15 cellular contexts compared by ENCODE assay signal in the genomic region with DNA sequence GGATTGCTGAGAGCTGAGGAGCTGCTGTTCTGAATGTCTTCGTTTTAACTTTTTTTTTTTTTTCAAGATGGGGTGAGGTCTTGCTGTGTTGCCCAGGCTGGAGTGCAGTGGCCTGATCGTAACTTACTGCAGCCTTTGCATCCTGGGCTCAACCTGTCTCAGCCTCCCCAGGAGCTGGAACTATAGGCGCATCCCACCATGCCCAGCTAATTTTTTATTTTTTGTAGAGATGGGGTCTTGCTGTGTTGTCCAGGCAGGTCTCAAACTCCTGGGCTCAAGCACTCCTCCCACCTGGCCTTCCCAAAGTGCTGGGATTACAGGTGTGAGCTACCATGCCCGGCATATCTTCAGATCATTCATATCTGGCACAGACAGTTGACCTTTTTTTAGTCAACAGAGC. TPM values are rescaled to one million over a fixed set of nuclear protein-coding genes. Genes with fewer than 3 reads are reported as not detected.
A peak's percentile ranks its signal among the peaks of the same experiment; 100 is the strongest.
DNase-seq lines count a peak whose midpoint lies in the region; ATAC-seq and TF ChIP-seq lines count a peak whose summit lies in the region.
"Had no signal": no experiment of that assay in that cellular context is flagged by ENCODE, and none has a peak within 500 bp of the region (broad histone marks: within the 10 kb centered on the region; RNA-seq: fewer than 3 reads in every experiment).

No MANE protein-coding gene starts in this region.

- H3K36me3 ChIP-seq in PC-3 (ENCODE audit: low read depth, low read length): peaks cover 5% of the 10 kb centered on the region; the same call in 1 of the 2 replicates
- H3K36me3 ChIP-seq in mammary epithelial cell (ENCODE audit: insufficient read depth, low read length): no peaks in the 10 kb centered on the region
- H3K36me3 ChIP-seq in OCI-LY7 (ENCODE audit: insufficient read depth, low read length): no peaks in the 10 kb centered on the region

- CTCF ChIA-PET in PC-3 (lab: Charles Lee): interaction anchor here (0.5 kb wide), 1 partner anchor 9 kb away, joined by 5 read pairs; no protein-coding TSS in a partner anchor
- CTCF ChIA-PET in mammary epithelial cell (lab: Charles Lee; ENCODE audit: low non-redundant PET): interaction anchor here (0.7 kb wide), 1 partner anchor 38 kb away, joined by 7 read pairs; no protein-coding TSS in a partner anchor
- CTCF ChIA-PET in OCI-LY7 (lab: Charles Lee; ENCODE audit: unreplicated experiment): no interaction called here

- H3K9ac ChIP-seq in PC-3 (ENCODE audit: low read length) (peak overlapping the region; percentile 41), mammary epithelial cell (ENCODE audit: insufficient read depth, low read length) (peak overlapping the region; percentile 58)

- H3K4me1 ChIP-seq in PC-3 (ENCODE audit: insufficient read depth, low read length) (peaks cover 91% of the 10 kb centered on the region), mammary epithelial cell (ENCODE audit: insufficient read depth, low read length) (peaks cover 70% of the 10 kb centered on the region), OCI-LY7 (ENCODE audit: insufficient read depth, low read length, poor library complexity, severe bottlenecking) (no peaks in the 10 kb centered on the region)

- POLR2A ChIA-PET in PC-3 (lab: Charles Lee; ENCODE audit: unreplicated experiment): interaction anchor here (0.6 to 1.4 kb wide), 2 partner anchors 11 to 44 kb away, joined by 5 to 6 read pairs; no protein-coding TSS in a partner anchor
- POLR2A ChIA-PET in OCI-LY7 (lab: Charles Lee): interaction anchor here (0.9 to 1.5 kb wide), 4 partner anchors 9 to 21 kb away, joined by 3 to 4 read pairs (median 4); no protein-coding TSS in a partner anchor

- peaks cover 95% of the 10 kb centered on the region for H3K79me2 ChIP-seq in PC-3 (ENCODE audit: low read length)
- H3K79me2 ChIP-seq in mammary epithelial cell (ENCODE audit: insufficient read depth, low read length): peaks cover 94% of the 10 kb centered on the region
- H3K79me2 ChIP-seq in OCI-LY7 (ENCODE audit: insufficient read depth, low read depth, low read length): 0 out of 2 replicates have a peak, but pooled peaks cover 6% of the 10 kb centered on the region

- H3K27me3 ChIP-seq in PC-3 (ENCODE audit: low read length) (no peaks in the 10 kb centered on the region), mammary epithelial cell (ENCODE audit: insufficient read depth, low read length) (no peaks in the 10 kb centered on the region)

- H3K4me2 ChIP-seq in PC-3 (ENCODE audit: low read length) (peak overlapping the region; percentile 58), mammary epithelial cell (ENCODE audit: insufficient read depth, low read depth, low read length) (peak overlapping the region; percentile 74), OCI-LY7 (ENCODE audit: low read length) (no peak overlapping the region)

- BruUV-seq in PC-3 (replicated peaks; lab: Mats Ljungman, UMichigan): no TSS peak
- no TSS peak for BruUV-seq in mammary epithelial cell (replicated peaks; lab: Mats Ljungman, UMichigan)
- BruUV-seq in OCI-LY7 (replicated peaks; lab: Mats Ljungman, UMichigan): no TSS peak

- H3K36me3 Mint-ChIP-seq in memory B cell: peaks cover 6% of the 10 kb centered on the region

- H3K9me3 Mint-ChIP-seq in memory B cell: no peaks in the 10 kb centered on the region

- peaks cover 42% of the 10 kb centered on the region for H3K4me1 Mint-ChIP-seq in memory B cell

- peak overlapping the region; percentile 68 for H3K27ac Mint-ChIP-seq in memory B cell

- TF ChIP-seq CTCF in PC-3 (conservative IDR thresholded peaks at IDR 0.05; ENCODE audit: low read depth, low read length): no peak
- no peak for TF ChIP-seq CTCF in mammary epithelial cell (conservative IDR thresholded peaks at IDR 0.05 in 1 of 2, IDR thresholded peaks at IDR 0.05 in 1 of 2; ENCODE audit: extremely low read depth in 1 of 2, insufficient read depth in 1 of 2, low read depth in 1 of 2, low read length in 2 of 2)
- no peak for TF ChIP-seq CTCF in OCI-LY7 (conservative IDR thresholded peaks at IDR 0.05; ENCODE audit: low read length)

- H4K20me1 ChIP-seq in PC-3 (ENCODE audit: low read length) (no peaks in the 10 kb centered on the region), mammary epithelial cell (ENCODE audit: insufficient read depth, low read length) (no peaks in the 10 kb centered on the region), OCI-LY7 (ENCODE audit: insufficient read depth, low read length) (0 out of 2 replicates have a peak, but pooled peaks cover 5% of the 10 kb centered on the region)

- dilution Hi-C loops in mammary epithelial cell (cut with HindIII; ENCODE audit: low sequenced_read_pairs): loop anchor here (10.0 kb wide), 1 partner anchor 45 kb away; a partner anchor contains a TSS

- H3K9me2 ChIP-seq in PC-3 (replicated peaks; ENCODE audit: low read length): no peaks in the 10 kb centered on the region
- H3K9me2 ChIP-seq in OCI-LY7 (ENCODE audit: insufficient read depth, low read length): no peaks in the 10 kb centered on the region

- H3F3A ChIP-seq in PC-3 (ENCODE audit: low read length, unreplicated experiment): peaks cover 24% of the 10 kb centered on the region

- 66% methylated on average over 4 of the region's 4 CpGs for WGBS in mammary epithelial cell (ENCODE audit: low coverage, missing lambda C conversion rate)

- H3K4me3 Mint-ChIP-seq in memory B cell: peak overlapping the region; percentile 37

- peak overlapping the region; percentile 17; the same call in 1 of the 2 replicates for H3K4me3 ChIP-seq in PC-3 (ENCODE audit: low read length)
- H3K4me3 ChIP-seq in mammary epithelial cell (replicated peaks in 1 of 3; ENCODE audit: insufficient read depth in 1 of 3, low read depth in 2 of 3, low read length in 3 of 3): peak overlapping the region; percentile 11 to 24 (median 22)
- no peak overlapping the region for H3K4me3 ChIP-seq in OCI-LY7 (ENCODE audit: low read depth, low read length, poor library complexity, severe bottlenecking)
- H3K4me3 ChIP-seq: K562 had no signal

- ATAC-seq in PC-3: no peak
- no peak for ATAC-seq in memory B cell (ENCODE audit: low read depth)
- ATAC-seq in HG02759 (IDR thresholded peaks at IDR 0.05; ENCODE audit: unreplicated experiment): no peak
- ATAC-seq in HG03469 (IDR thresholded peaks at IDR 0.05; ENCODE audit: unreplicated experiment): no peak
- ATAC-seq: K562; stimulated activated naive CD8-positive, alpha-beta T cell treated with anti-CD3 and anti-CD28 coated beads, Interleukin-15, Interleukin-2, amounts not matched to agents 100 U/mL and 50 U/mL, for 24 hours had no signal

- DNase-seq in PC-3 (no peak), mammary epithelial cell (no peak), memory B cell (ENCODE audit: low spot score in 2 of 2) (no peak), NCI-H1092 treated with DMSO at 0.1 percent for 48 hours (lab: John Stamatoyannopoulos, UW) (no peak), OCI-LY7 (ENCODE audit: low spot score) (no peak)
- DNase-seq: activated CD4-positive, alpha-beta T cell treated with anti-CD3 and anti-CD28 coated beads for 1 hour; DMS 273 treated with DMSO at 0.1 percent for 48 hours; NCI-H1694 treated with DMSO at 0.1 percent for 48 hours; NCI-H774; nucleus accumbens; stimulated activated naive CD8-positive, alpha-beta T cell treated with anti-CD3 and anti-CD28 coated beads, Interleukin-15, Interleukin-2, amounts not matched to agents 100 U/mL and 50 U/mL, for 24 hours had no signal

- H3K27ac ChIP-seq in PC-3 (ENCODE audit: low read length): peak overlapping the region; percentile 94
- peak overlapping the region; percentile 97 for H3K27ac ChIP-seq in mammary epithelial cell (ENCODE audit: insufficient read depth, low read depth, low read length)
- peak overlapping the region; percentile 15 for H3K27ac ChIP-seq in temporal lobe (ENCODE audit: low read depth, low read length)
- no peak overlapping the region for H3K27ac ChIP-seq in OCI-LY7 (ENCODE audit: low read depth, low read length, poor library complexity, severe bottlenecking)

- H3K9me3 ChIP-seq in PC-3 (ENCODE audit: low read length) (no peaks in the 10 kb centered on the region), mammary epithelial cell (replicated peaks; ENCODE audit: insufficient read depth, low read length) (no peaks in the 10 kb centered on the region), OCI-LY7 (ENCODE audit: low read length) (no peaks in the 10 kb centered on the region)

- H2AFZ ChIP-seq in PC-3 (ENCODE audit: low read length) (no peak overlapping the region), mammary epithelial cell (ENCODE audit: low read depth, low read length) (no peak overlapping the region), OCI-LY7 (ENCODE audit: low read length) (no peak overlapping the region)

- in situ Hi-C loops in mammary epithelial cell (cut with MboI; ENCODE audit: low sequenced_read_pairs in 2 of 2): no loop called here

- intact Hi-C loops in PC-3 (cut with micrococcal nuclease): loop anchor here (1.0 to 5.0 kb wide), 5 partner anchors 33 to 150 kb away; no protein-coding TSS in a partner anchor
- intact Hi-C loops in mammary epithelial cell (cut with micrococcal nuclease): loop anchor here (1.0 to 2.0 kb wide), 6 partner anchors 15 to 153 kb away; no protein-coding TSS in a partner anchor
- intact Hi-C loops in OCI-LY7 (cut with micrococcal nuclease; ENCODE audit: unreplicated experiment): no loop called here

- no peaks in the 10 kb centered on the region for H3K27me3 Mint-ChIP-seq in memory B cell

RNA-seq across cellular contexts. Expression of a gene that starts 46.5 kb away (rescaled TPM):
- total RNA-seq in PC-3 (2014; rRNA removed) (211 and 271 TPM in 2 replicates), mammary epithelial cell (100 to 1,000 TPM; 160 to 219 TPM), temporal lobe (381 TPM), OCI-LY7 (2022) (55.1 and 69.4 TPM in 2 replicates)
- polyA plus RNA-seq in mammary epithelial cell: 52.8 TPM
- 319 TPM for polyA minus RNA-seq in mammary epithelial cell
- total RNA-seq in OCI-LY7 (2014; rRNA removed; shearing (Covaris generic)): 29.3 and 35.8 TPM in 2 replicates
